Comparison of ENCODE assay signal across 12 cellular contexts in the genomic region with DNA sequence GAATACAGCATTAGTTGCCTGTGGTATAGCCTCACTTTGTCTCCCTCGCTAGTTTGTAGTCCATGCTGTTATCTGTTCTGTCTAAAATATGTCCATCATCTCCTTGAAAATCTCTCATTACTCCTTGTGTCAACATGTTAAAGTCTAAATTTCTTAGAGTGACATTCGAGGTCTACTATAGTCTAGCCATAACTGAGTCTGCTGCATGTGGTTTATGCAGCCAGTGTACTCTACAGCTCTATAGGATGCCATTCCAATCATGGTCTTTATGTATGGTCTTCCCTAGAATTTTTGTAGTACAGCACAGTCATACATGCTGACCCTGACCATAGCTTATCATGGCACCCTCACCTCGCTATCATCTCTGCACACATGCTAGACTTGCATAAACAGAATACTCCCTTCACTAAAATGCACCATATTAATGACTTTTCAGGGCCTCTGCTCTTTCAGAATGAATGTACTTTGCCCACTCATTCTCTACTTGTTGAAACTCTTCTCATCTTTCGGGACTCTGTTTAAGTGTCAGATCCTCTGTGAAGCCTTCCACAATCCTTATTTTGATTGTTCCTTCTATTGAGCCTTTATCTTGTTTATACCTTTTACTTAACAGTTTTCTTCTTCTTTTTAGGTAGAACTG. TPM values are rescaled to one million over a fixed set of nuclear protein-coding genes. Genes with fewer than 3 reads are reported as not detected.
DNase-seq lines count a peak whose midpoint lies in the region; ATAC-seq, FAIRE-seq and TF ChIP-seq lines count a peak whose summit lies in the region.
"Had no signal": no experiment of that assay in that cellular context is flagged by ENCODE, and none has a peak within 500 bp of the region (broad histone marks: within the 10 kb centered on the region; RNA-seq: fewer than 3 reads in every experiment).

No MANE protein-coding gene starts in this region.

- H3K4me3 ChIP-seq in kidney (ENCODE audit: low read length in 2 of 2) (no peak overlapping the region), tibial nerve (no peak overlapping the region)
- H3K4me3 ChIP-seq: tibial artery had no signal

- H3K27ac ChIP-seq in kidney (ENCODE audit: low read depth in 2 of 2, low read length in 2 of 2) = no peak overlapping the region
- no peak overlapping the region for H3K27ac ChIP-seq in tibial nerve
- H3K27ac ChIP-seq: tibial artery had no signal

- peaks cover 49% of the 10 kb centered on the region for H3K36me3 Mint-ChIP-seq in dendritic cell treated with granulocyte-macrophage colony-stimulating factor and Interleukin-4, amounts not matched to agents 40 ng/mL and 50 ng/mL, for 4 days (ENCODE audit: low read depth)

- peak; percentile 87 to 88 for ATAC-seq in activated CD4-positive, CD25-positive, alpha-beta regulatory T cell treated with anti-CD3 and anti-CD28 coated beads, Interleukin-2, amount 50 U/mL, for 24 hours
- ATAC-seq in GM21447 (IDR thresholded peaks at IDR 0.05; ENCODE audit: unreplicated experiment) = peak; percentile 34
- peak; percentile 45 for ATAC-seq in HG03159 (IDR thresholded peaks at IDR 0.05; ENCODE audit: unreplicated experiment)
- ATAC-seq: PC-3 had no signal

- 97% methylated on average over 4 of the region's 4 CpGs for WGBS in tibial nerve, 2 donors

- H3K9ac ChIP-seq in kidney (ENCODE audit: low read length in 2 of 2) = no peak overlapping the region

- no peaks in the 10 kb centered on the region for H3K27me3 ChIP-seq in tibial nerve
- H3K27me3 ChIP-seq: tibial artery had no signal

- TF ChIP-seq EP300 in tibial nerve (IDR thresholded peaks at IDR 0.05) = no peak

- peaks cover 13% of the 10 kb centered on the region for H3K9me3 Mint-ChIP-seq in dendritic cell treated with granulocyte-macrophage colony-stimulating factor and Interleukin-4, amounts not matched to agents 40 ng/mL and 50 ng/mL, for 4 days

- H3K4me1 ChIP-seq in kidney (ENCODE audit: control insufficient read depth in 1 of 2, insufficient read depth in 1 of 2, low read depth in 1 of 2, low read length in 2 of 2) = peaks cover 0 to 2% of the 10 kb centered on the region in 2 donors
- peaks cover 0 to 33% (median 12%) of the 10 kb centered on the region in 4 donors for H3K4me1 ChIP-seq in tibial nerve

- H3K9me3 ChIP-seq in kidney (ENCODE audit: control insufficient read depth in 1 of 2, low read length in 2 of 2) (no peaks in the 10 kb centered on the region), tibial nerve (no peaks in the 10 kb centered on the region)
- H3K9me3 ChIP-seq: tibial artery had no signal

- H3K36me3 ChIP-seq in kidney (ENCODE audit: control insufficient read depth in 1 of 2, insufficient read depth in 2 of 2, low read length in 2 of 2) (no peaks in the 10 kb centered on the region), tibial nerve (peaks cover 0 to 37% (median 0%) of the 10 kb centered on the region in 3 donors)
- H3K36me3 ChIP-seq: tibial artery had no signal

- no peak for TF ChIP-seq POLR2A in tibial nerve (IDR thresholded peaks at IDR 0.05)

- intact Hi-C loops in dendritic cell treated with granulocyte-macrophage colony-stimulating factor and Interleukin-4, amounts not matched to agents 40 ng/mL and 50 ng/mL, for 4 days (cut with micrococcal nuclease) = loop anchor here (5.0 kb wide), 1 partner anchor 36 kb away; no protein-coding TSS in a partner anchor
- intact Hi-C loops in kidney (cut with DNase I) = no loop called here

- H3K4me1 Mint-ChIP-seq in dendritic cell treated with granulocyte-macrophage colony-stimulating factor and Interleukin-4, amounts not matched to agents 40 ng/mL and 50 ng/mL, for 4 days (ENCODE audit: low read depth) = peaks cover 79% of the 10 kb centered on the region
- H3K4me1 Mint-ChIP-seq: nephron had no signal

- H3K27ac Mint-ChIP-seq in dendritic cell treated with granulocyte-macrophage colony-stimulating factor and Interleukin-4, amounts not matched to agents 40 ng/mL and 50 ng/mL, for 4 days = peak overlapping the region; percentile 67
- H3K27ac Mint-ChIP-seq: nephron had no signal

- H3K4me3 Mint-ChIP-seq in dendritic cell treated with granulocyte-macrophage colony-stimulating factor and Interleukin-4, amounts not matched to agents 40 ng/mL and 50 ng/mL, for 4 days = no peak overlapping the region
- H3K4me3 Mint-ChIP-seq: nephron had no signal

- no peak for FAIRE-seq in kidney (lab: Jason Lieb, UNC)

- no peak for DNase-seq in activated CD4-positive, CD25-positive, alpha-beta regulatory T cell treated with anti-CD3 and anti-CD28 coated beads, Interleukin-2, amount 50 U/mL, for 72 hours
- DNase-seq in NCI-H345 (lab: John Stamatoyannopoulos, UW) (no peak), kidney (no peak), tibial nerve (ENCODE audit: low spot score in 2 of 2) (no peak)
- DNase-seq: MM.1S, PC-3, tibial artery had no signal

- H3K27me3 Mint-ChIP-seq in dendritic cell treated with granulocyte-macrophage colony-stimulating factor and Interleukin-4, amounts not matched to agents 40 ng/mL and 50 ng/mL, for 4 days = no peaks in the 10 kb centered on the region

- no peak for TF ChIP-seq CTCF in kidney (IDR thresholded peaks at IDR 0.05; ENCODE audit: borderline replicate concordance, extremely low read depth, insufficient read depth)
- TF ChIP-seq CTCF in tibial nerve (IDR thresholded peaks at IDR 0.05) = no peak

RNA-seq across cellular contexts. Expression of a gene that starts 12.8 kb away (rescaled TPM):
- total RNA-seq in kidney (56.1 TPM), tibial nerve (10 to 100 TPM; 54.4 to 83.5 (median 75.1) TPM)
- 21.2 TPM for polyA plus RNA-seq in kidney (ENCODE audit: insufficient read depth, low read depth, low replicate concordance)

Comparison
In these comparisons a context has a peak if more than half of its experiments do, and no peak if none do; other contexts are left out.
1. ATAC-seq: peak in every context shown above with its lines; median percentile 88 in activated CD4-positive, CD25-positive, alpha-beta regulatory T cell treated with anti-CD3 and anti-CD28 coated beads, Interleukin-2, amount 50 U/mL, for 24 hours; 45 in HG03159; 34 in GM21447.